Comparison of ENCODE assay signal across 1 cellular context in the genomic region with DNA sequence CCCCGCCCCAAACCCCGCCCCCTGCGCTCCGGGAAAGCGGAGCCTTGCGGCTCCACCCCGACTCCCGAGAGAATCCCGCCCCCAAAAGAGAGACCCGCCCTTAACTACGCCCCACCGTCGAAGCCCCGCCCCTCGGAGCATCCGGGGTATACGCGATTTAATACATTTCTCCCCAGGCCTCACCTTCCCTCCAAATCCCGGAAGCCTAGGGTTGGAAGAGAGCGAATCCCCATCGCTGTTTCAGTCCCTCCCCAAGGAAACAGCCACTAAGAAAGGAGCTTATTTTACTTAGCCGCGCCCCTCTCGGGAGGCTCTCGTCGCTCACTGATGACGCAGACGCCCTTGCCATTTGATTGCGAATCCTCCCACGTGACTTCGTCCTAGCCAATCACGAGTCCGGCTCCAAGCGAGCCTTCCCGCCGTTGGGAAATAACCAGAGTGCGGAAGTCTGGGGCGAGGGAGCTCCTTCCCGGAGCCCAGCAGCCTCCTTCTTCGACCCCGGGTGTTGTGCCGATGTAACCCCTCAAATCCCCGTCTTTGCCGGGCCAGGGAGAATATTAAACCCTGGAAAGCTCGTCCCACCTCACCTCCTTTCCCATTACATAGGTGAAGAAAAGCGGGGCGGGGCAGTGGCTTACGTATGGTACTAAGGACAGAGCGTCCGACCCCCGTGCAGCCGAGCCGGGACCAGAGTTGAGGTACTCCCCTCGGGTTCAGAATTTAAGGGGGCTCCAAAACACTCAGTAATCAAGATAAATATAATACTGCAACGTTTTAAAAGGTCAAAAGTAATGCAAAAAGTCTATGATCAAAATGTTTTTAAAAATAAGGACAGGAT.
TF ChIP-seq lines count a peak whose summit lies in the region.

No MANE protein-coding gene starts in this region.

TF ChIP-seq in K562, 482 proteins besides CTCF, POLR2A, EP300 and RAD21 (continued from another document and continues in another):
- TF ChIP-seq ZBTB1 (CRISPR knock-in tag; IDR thresholded peaks at IDR 0.05; ENCODE audit: borderline replicate concordance, low read depth): no peak
- no peak for TF ChIP-seq RBM25 (IDR thresholded peaks at IDR 0.05; ENCODE audit: low read depth, low read length, severe bottlenecking)
- TF ChIP-seq, protein P1, sequence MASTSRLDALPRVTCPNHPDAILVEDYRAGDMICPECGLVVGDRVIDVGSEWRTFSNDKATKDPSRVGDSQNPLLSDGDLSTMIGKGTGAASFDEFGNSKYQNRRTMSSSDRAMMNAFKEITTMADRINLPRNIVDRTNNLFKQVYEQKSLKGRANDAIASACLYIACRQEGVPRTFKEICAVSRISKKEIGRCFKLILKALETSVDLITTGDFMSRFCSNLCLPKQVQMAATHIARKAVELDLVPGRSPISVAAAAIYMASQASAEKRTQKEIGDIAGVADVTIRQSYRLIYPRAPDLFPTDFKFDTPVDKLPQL (IDR thresholded peaks at IDR 0.05; ENCODE audit: extremely low read depth, insufficient read length): no peak
- no peak for TF ChIP-seq ZNF232 (CRISPR knock-in tag; IDR thresholded peaks at IDR 0.05)
- TF ChIP-seq KDM4B (IDR thresholded peaks at IDR 0.05; ENCODE audit: borderline replicate concordance in 2 of 2, low read depth in 1 of 2): no peak
- peak; percentile 92 for TF ChIP-seq EP400 (IDR thresholded peaks at IDR 0.05)
- TF ChIP-seq POLR3G (IDR thresholded peaks at IDR 0.05; ENCODE audit: extremely low read depth, insufficient read length, insufficient replicate concordance): no peak
- TF ChIP-seq CGGBP1 (CRISPR knock-in tag; IDR thresholded peaks at IDR 0.05): no peak
- TF ChIP-seq SMAD3 (CRISPR knock-in tag; conservative IDR thresholded peaks at IDR 0.05): no peak; the same call in 1 of the 2 replicates
- TF ChIP-seq SAP30 (IDR thresholded peaks at IDR 0.05; ENCODE audit: borderline replicate concordance, insufficient read depth, low read depth, low read length, poor library complexity, severe bottlenecking): no peak
- 0 out of 2 replicates have a peak, but pooled peaks have one; percentile 17 for TF ChIP-seq ZNF354B (CRISPR knock-in tag; IDR thresholded peaks at IDR 0.05)
- no peak; the same call in 1 of the 2 replicates for TF ChIP-seq CTBP1 (IDR thresholded peaks at IDR 0.05; ENCODE audit: borderline replicate concordance)
- TF ChIP-seq FOXP4 (CRISPR knock-in tag; IDR thresholded peaks at IDR 0.05; ENCODE audit: borderline replicate concordance): no peak
- 0 out of 2 replicates have a peak, but pooled peaks have one; percentile 24 for TF ChIP-seq RREB1 (CRISPR knock-in tag; IDR thresholded peaks at IDR 0.05)
- peak; percentile 87 for TF ChIP-seq NFYB (IDR thresholded peaks at IDR 0.05; ENCODE audit: extremely low read depth, insufficient read length)
- TF ChIP-seq, protein P2, sequence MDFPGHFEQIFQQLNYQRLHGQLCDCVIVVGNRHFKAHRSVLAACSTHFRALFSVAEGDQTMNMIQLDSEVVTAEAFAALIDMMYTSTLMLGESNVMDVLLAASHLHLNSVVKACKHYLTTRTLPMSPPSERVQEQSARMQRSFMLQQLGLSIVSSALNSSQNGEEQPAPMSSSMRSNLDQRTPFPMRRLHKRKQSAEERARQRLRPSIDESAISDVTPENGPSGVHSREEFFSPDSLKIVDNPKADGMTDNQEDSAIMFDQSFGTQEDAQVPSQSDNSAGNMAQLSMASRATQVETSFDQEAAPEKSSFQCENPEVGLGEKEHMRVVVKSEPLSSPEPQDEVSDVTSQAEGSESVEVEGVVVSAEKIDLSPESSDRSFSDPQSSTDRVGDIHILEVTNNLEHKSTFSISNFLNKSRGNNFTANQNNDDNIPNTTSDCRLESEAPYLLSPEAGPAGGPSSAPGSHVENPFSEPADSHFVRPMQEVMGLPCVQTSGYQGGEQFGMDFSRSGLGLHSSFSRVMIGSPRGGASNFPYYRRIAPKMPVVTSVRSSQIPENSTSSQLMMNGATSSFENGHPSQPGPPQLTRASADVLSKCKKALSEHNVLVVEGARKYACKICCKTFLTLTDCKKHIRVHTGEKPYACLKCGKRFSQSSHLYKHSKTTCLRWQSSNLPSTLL (IDR thresholded peaks at IDR 0.05): no peak
- peak; percentile 85; the same call in 1 of the 2 replicates for TF ChIP-seq NFRKB (IDR thresholded peaks at IDR 0.05; ENCODE audit: low read depth)
- TF ChIP-seq, protein P3, sequence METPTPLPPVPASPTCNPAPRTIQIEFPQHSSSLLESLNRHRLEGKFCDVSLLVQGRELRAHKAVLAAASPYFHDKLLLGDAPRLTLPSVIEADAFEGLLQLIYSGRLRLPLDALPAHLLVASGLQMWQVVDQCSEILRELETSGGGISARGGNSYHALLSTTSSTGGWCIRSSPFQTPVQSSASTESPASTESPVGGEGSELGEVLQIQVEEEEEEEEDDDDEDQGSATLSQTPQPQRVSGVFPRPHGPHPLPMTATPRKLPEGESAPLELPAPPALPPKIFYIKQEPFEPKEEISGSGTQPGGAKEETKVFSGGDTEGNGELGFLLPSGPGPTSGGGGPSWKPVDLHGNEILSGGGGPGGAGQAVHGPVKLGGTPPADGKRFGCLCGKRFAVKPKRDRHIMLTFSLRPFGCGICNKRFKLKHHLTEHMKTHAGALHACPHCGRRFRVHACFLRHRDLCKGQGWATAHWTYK (CRISPR knock-in tag; IDR thresholded peaks at IDR 0.05): peak; percentile 81; the same call in 1 of the 2 replicates
- TF ChIP-seq SMARCC2 (IDR thresholded peaks at IDR 0.05; ENCODE audit: low read depth): no peak
- TF ChIP-seq RBM15 (IDR thresholded peaks at IDR 0.05; ENCODE audit: insufficient read depth, low read length): no peak
- TF ChIP-seq ZNF224 (CRISPR knock-in tag; IDR thresholded peaks at IDR 0.05): no peak
- no peak for TF ChIP-seq NCOA2 (IDR thresholded peaks at IDR 0.05; ENCODE audit: partially characterized antibody in 2 of 2)
- TF ChIP-seq BRD9 (IDR thresholded peaks at IDR 0.05; ENCODE audit: low read depth, partially characterized antibody): peak; percentile 68
- TF ChIP-seq RB1 (IDR thresholded peaks at IDR 0.05; ENCODE audit: low read depth): peak; percentile 95
- TF ChIP-seq EGR1 (conservative IDR thresholded peaks at IDR 0.05): no peak
- no peak for TF ChIP-seq KLF16 (IDR thresholded peaks at IDR 0.05)
- TF ChIP-seq, protein P4, sequence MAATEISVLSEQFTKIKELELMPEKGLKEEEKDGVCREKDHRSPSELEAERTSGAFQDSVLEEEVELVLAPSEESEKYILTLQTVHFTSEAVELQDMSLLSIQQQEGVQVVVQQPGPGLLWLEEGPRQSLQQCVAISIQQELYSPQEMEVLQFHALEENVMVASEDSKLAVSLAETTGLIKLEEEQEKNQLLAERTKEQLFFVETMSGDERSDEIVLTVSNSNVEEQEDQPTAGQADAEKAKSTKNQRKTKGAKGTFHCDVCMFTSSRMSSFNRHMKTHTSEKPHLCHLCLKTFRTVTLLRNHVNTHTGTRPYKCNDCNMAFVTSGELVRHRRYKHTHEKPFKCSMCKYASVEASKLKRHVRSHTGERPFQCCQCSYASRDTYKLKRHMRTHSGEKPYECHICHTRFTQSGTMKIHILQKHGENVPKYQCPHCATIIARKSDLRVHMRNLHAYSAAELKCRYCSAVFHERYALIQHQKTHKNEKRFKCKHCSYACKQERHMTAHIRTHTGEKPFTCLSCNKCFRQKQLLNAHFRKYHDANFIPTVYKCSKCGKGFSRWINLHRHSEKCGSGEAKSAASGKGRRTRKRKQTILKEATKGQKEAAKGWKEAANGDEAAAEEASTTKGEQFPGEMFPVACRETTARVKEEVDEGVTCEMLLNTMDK (IDR thresholded peaks at IDR 0.05; ENCODE audit: borderline replicate concordance, insufficient read depth, low read depth, low read length, poor library complexity, severe bottlenecking): no peak
- TF ChIP-seq TRIM28 (IDR thresholded peaks at IDR 0.05): 0 out of 2 replicates have a peak, but pooled peaks have one; percentile 29
- TF ChIP-seq ZNF589 (CRISPR knock-in tag; IDR thresholded peaks at IDR 0.05; ENCODE audit: low read depth): peak; percentile 56; the same call in 1 of the 2 replicates
- TF ChIP-seq ZNF133 (CRISPR knock-in tag; IDR thresholded peaks at IDR 0.05): 0 out of 2 replicates have a peak, but pooled peaks have one; percentile 17
- TF ChIP-seq THRAP3 (IDR thresholded peaks at IDR 0.05; ENCODE audit: borderline replicate concordance): no peak
- no peak for TF ChIP-seq MYNN (IDR thresholded peaks at IDR 0.05)
- TF ChIP-seq MYNN (CRISPR knock-in tag; IDR thresholded peaks at IDR 0.05): no peak
- no peak for TF ChIP-seq BRF2 (IDR thresholded peaks at IDR 0.05; ENCODE audit: borderline replicate concordance, insufficient read depth, insufficient read length)
- TF ChIP-seq ZSCAN29 (IDR thresholded peaks at IDR 0.05): no peak
- no peak for TF ChIP-seq MEF2A (IDR thresholded peaks at IDR 0.05; ENCODE audit: control insufficient read depth, low read depth, low read length)
- TF ChIP-seq NFE2 (IDR thresholded peaks at IDR 0.05; ENCODE audit: low read depth): no peak
- no peak for TF ChIP-seq HSF4 (CRISPR knock-in tag; IDR thresholded peaks at IDR 0.05; ENCODE audit: borderline replicate concordance)
- TF ChIP-seq MTA2 (IDR thresholded peaks at IDR 0.05; ENCODE audit: low read depth): no peak
- no peak for TF ChIP-seq HDGF (IDR thresholded peaks at IDR 0.05)
- peak; percentile 92 to 94 for TF ChIP-seq FOXK2 (conservative IDR thresholded peaks at IDR 0.05 in 1 of 2, IDR thresholded peaks at IDR 0.05 in 1 of 2; ENCODE audit: low read depth in 2 of 2)
- TF ChIP-seq ZNF583 (CRISPR knock-in tag; IDR thresholded peaks at IDR 0.05): peak; percentile 46; the same call in 1 of the 2 replicates
